8 cellular contexts compared by ENCODE assay signal in genomic region chr17:45307290-45308015, GRCh38. TPM values are rescaled to one million over a fixed set of nuclear protein-coding genes. Genes with fewer than 3 reads are reported as not detected.
A peak's percentile ranks its signal among the peaks of the same experiment; 100 is the strongest.
DNase-seq lines count a peak whose midpoint lies in the region; ATAC-seq and TF ChIP-seq lines count a peak whose summit lies in the region.

No MANE protein-coding gene starts in this region.

- TF ChIP-seq CTCF in hepatocyte (IDR thresholded peaks at IDR 0.05; ENCODE audit: poor library complexity), result no peak

- peaks cover 31% of the 10 kb centered on the region for H3K36me3 Mint-ChIP-seq in activated naive CD8-positive, alpha-beta T cell treated with anti-CD3 and anti-CD28 coated beads, Interleukin-2, amount 10 ng/mL, durations not matched to agents 7 days and 5 days

- H3K27ac Mint-ChIP-seq in activated naive CD8-positive, alpha-beta T cell treated with anti-CD3 and anti-CD28 coated beads, Interleukin-2, amount 10 ng/mL, durations not matched to agents 7 days and 5 days, result peak overlapping the region; percentile 77

- no peaks in the 10 kb centered on the region for H3K27me3 ChIP-seq in hepatocyte

- 81% methylated on average over 9 of the region's 9 CpGs for WGBS in hepatocyte (ENCODE audit: low lambda C conversion rate, missing lambda C conversion rate)

- peak; percentile 6 for ATAC-seq in activated naive CD8-positive, alpha-beta T cell treated with anti-CD3 and anti-CD28 coated beads, Interleukin-2, amount 10 ng/mL, durations not matched to agents 7 days and 5 days (ENCODE audit: low read depth)
- ATAC-seq in GM21526 (IDR thresholded peaks at IDR 0.05; ENCODE audit: low FRiP score, unreplicated experiment) (no peak), GM21515 (IDR thresholded peaks at IDR 0.05; ENCODE audit: unreplicated experiment) (no peak)

- H3K4me3 ChIP-seq in hepatocyte, result no peak overlapping the region

- peaks cover 14% of the 10 kb centered on the region for H3K4me1 ChIP-seq in hepatocyte (ENCODE audit: insufficient read depth)

- no peaks in the 10 kb centered on the region for H3K9me2 ChIP-seq in hepatocyte (replicated peaks; ENCODE audit: insufficient read depth)

- H3K79me2 ChIP-seq in hepatocyte, result peaks cover 62% of the 10 kb centered on the region

- H2AFZ ChIP-seq in hepatocyte, result no peak overlapping the region

- DNase-seq in activated effector memory CD4-positive, alpha-beta T cell treated with anti-CD3 and anti-CD28 coated beads, Interleukin-2, amount 50 U/mL, for 16 hours, result peak; percentile 76
- DNase-seq in activated effector memory CD4-positive, alpha-beta T cell treated with Interleukin-2 at 50 U/mL for 16 hours, result no peak
- DNase-seq in NCI-H226 (peak; percentile 77), hepatocyte (ENCODE audit: low spot score) (no peak)
- DNase-seq in activated naive CD8-positive, alpha-beta T cell treated with anti-CD3 and anti-CD28 coated beads, Interleukin-2, amount 10 ng/mL, durations not matched to agents 7 days and 5 days, result no peak
- peak; percentile 71 for DNase-seq in stimulated activated CD8-positive, alpha-beta memory T cell treated with anti-CD3 and anti-CD28 coated beads, Interleukin-4, amount 100 ng/mL, for 48 hours

- H4K20me1 ChIP-seq in hepatocyte (ENCODE audit: insufficient read depth, poor library complexity, severe bottlenecking), result peaks cover 5% of the 10 kb centered on the region

- H3K9me3 ChIP-seq in hepatocyte (ENCODE audit: low read depth), result no peaks in the 10 kb centered on the region

- H3K27ac ChIP-seq in hepatocyte, result peak overlapping the region; percentile 58

- H3K4me3 Mint-ChIP-seq in activated naive CD8-positive, alpha-beta T cell treated with anti-CD3 and anti-CD28 coated beads, Interleukin-2, amount 10 ng/mL, durations not matched to agents 7 days and 5 days, result peak overlapping the region; percentile 51

- H3K27me3 Mint-ChIP-seq in activated naive CD8-positive, alpha-beta T cell treated with anti-CD3 and anti-CD28 coated beads, Interleukin-2, amount 10 ng/mL, durations not matched to agents 7 days and 5 days, result no peaks in the 10 kb centered on the region

- POLR2A ChIA-PET in activated naive CD8-positive, alpha-beta T cell treated with anti-CD3 and anti-CD28 coated beads, Interleukin-2, amount 10 ng/mL, durations not matched to agents 7 days and 5 days (lab: Charles Lee), result interaction anchor here (0.6 to 5.5 kb wide), 4 partner anchors 9 to 99 kb away, joined by 3 to 30 read pairs (median 4); partner anchors contain the start of genes FMNL1 and MAP3K14

- no peaks in the 10 kb centered on the region for H3K36me3 ChIP-seq in hepatocyte (replicated peaks; ENCODE audit: insufficient read depth, low read depth)

- no peak overlapping the region for H3K4me2 ChIP-seq in hepatocyte

- H3K4me1 Mint-ChIP-seq in activated naive CD8-positive, alpha-beta T cell treated with anti-CD3 and anti-CD28 coated beads, Interleukin-2, amount 10 ng/mL, durations not matched to agents 7 days and 5 days, result peaks cover 67% of the 10 kb centered on the region

- no peaks in the 10 kb centered on the region for H3K9me3 Mint-ChIP-seq in activated naive CD8-positive, alpha-beta T cell treated with anti-CD3 and anti-CD28 coated beads, Interleukin-2, amount 10 ng/mL, durations not matched to agents 7 days and 5 days

RNA-seq across cellular contexts. Expression of gene MAP3K14, which starts 9.4 kb away (rescaled TPM):
- total RNA-seq in activated naive CD8-positive, alpha-beta T cell treated with anti-CD3 and anti-CD28 coated beads, Interleukin-2, amount 10 ng/mL, durations not matched to agents 7 days and 5 days, result 10 to 100 TPM; 25.9 to 33.7 TPM
- 2.3 and 3.0 TPM in 2 replicates for total RNA-seq in hepatocyte
- polyA plus RNA-seq in hepatocyte, result 3.0 TPM in 2 replicates

RNA-seq across cellular contexts. Expression of gene SPATA32, which starts 45.6 kb away (rescaled TPM):
- total RNA-seq in activated naive CD8-positive, alpha-beta T cell treated with anti-CD3 and anti-CD28 coated beads, Interleukin-2, amount 10 ng/mL, durations not matched to agents 7 days and 5 days, result under 1 TPM; 0.53 to 0.65 TPM
- not detected in 2 replicates for total RNA-seq in hepatocyte
- polyA plus RNA-seq in hepatocyte, result 0.19 and 0.31 TPM in 2 replicates

Comparison
In these comparisons a context has a peak if more than half of its experiments do, and no peak if none do; other contexts are left out.
1. DNase-seq: peak in activated effector memory CD4-positive, alpha-beta T cell treated with anti-CD3 and anti-CD28 coated beads, Interleukin-2, amount 50 U/mL, for 16 hours (single experiment), NCI-H226 (single experiment) and stimulated activated CD8-positive, alpha-beta memory T cell treated with anti-CD3 and anti-CD28 coated beads, Interleukin-4, amount 100 ng/mL, for 48 hours (single experiment); none in activated effector memory CD4-positive, alpha-beta T cell treated with Interleukin-2 at 50 U/mL for 16 hours (single experiment), activated naive CD8-positive, alpha-beta T cell treated with anti-CD3 and anti-CD28 coated beads, Interleukin-2, amount 10 ng/mL, durations not matched to agents 7 days and 5 days (single experiment) and hepatocyte (single experiment).